Comparison of ENCODE assay signal across 1 cellular context in genomic region chr2:69434753-69435152, GRCh38.
TF ChIP-seq lines count a peak whose summit lies in the region.

No MANE protein-coding gene starts in this region.

TF ChIP-seq in K562, 482 proteins besides CTCF, POLR2A, EP300 and RAD21:
- TF ChIP-seq ZNF830 (CRISPR knock-in tag; IDR thresholded peaks at IDR 0.05) = no peak
- TF ChIP-seq GATAD2B (IDR thresholded peaks at IDR 0.05; ENCODE audit: borderline replicate concordance) = no peak
- TF ChIP-seq CBFB (CRISPR knock-in tag; IDR thresholded peaks at IDR 0.05) = no peak
- TF ChIP-seq L3MBTL2 (IDR thresholded peaks at IDR 0.05) = no peak
- TF ChIP-seq CHD2 (IDR thresholded peaks at IDR 0.05; ENCODE audit: low read depth, low read length) = no peak
- TF ChIP-seq MLLT1 (IDR thresholded peaks at IDR 0.05) = no peak
- no peak for TF ChIP-seq BDP1 (IDR thresholded peaks at IDR 0.05; ENCODE audit: insufficient read depth, insufficient read length)
- no peak for TF ChIP-seq PTRF (tag; IDR thresholded peaks at IDR 0.05)
- no peak for TF ChIP-seq MAZ (CRISPR knock-in tag; conservative IDR thresholded peaks at IDR 0.05 in 1 of 2, IDR thresholded peaks at IDR 0.05 in 1 of 2)
- TF ChIP-seq ATF1 (CRISPR knock-in tag; IDR thresholded peaks at IDR 0.05) = no peak
- no peak for TF ChIP-seq ATF1 (tag; IDR thresholded peaks at IDR 0.05)
- no peak for TF ChIP-seq POLR2G (IDR thresholded peaks at IDR 0.05; ENCODE audit: low read depth, low read length)
